In the genomic region with DNA sequence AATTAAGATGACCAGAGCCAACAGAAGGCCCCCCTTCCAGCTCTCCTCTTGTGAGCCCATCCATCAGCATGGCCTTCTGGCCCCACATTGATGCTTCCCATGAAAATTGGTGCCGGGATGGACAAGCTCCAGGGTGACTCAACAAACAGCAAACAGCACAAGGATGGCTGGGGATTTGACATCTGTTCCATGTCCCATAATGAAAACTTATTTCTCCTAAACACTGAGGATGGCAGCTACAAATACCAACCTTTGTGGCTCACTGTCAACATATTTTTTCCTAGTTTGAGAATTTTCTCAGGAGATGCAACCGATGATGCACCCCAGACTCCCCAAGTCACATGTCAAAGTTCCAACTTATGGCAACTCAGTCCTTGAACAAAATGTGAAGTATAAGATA, we compare ENCODE assay signal across 19 cellular contexts.
DNase-seq lines count a peak whose midpoint lies in the region; ATAC-seq and TF ChIP-seq lines count a peak whose summit lies in the region.
"Had no signal": no experiment of that assay in that cellular context is flagged by ENCODE, and none has a peak within 500 bp of the region (broad histone marks: within the 10 kb centered on the region; RNA-seq: fewer than 3 reads in every experiment).

No MANE protein-coding gene starts in this region.

- H3K4me3 Mint-ChIP-seq in MCF 10A (ENCODE audit: unreplicated experiment) = no peak overlapping the region
- no peak overlapping the region for H3K4me3 Mint-ChIP-seq in CD4-positive, alpha-beta T cell
- H3K4me3 Mint-ChIP-seq: dendritic cell treated with granulocyte-macrophage colony-stimulating factor and Interleukin-4, amounts not matched to agents 40 ng/mL and 50 ng/mL, for 4 days; nephron progenitor cell had no signal

- WGBS in mammary epithelial cell (ENCODE audit: low coverage, missing lambda C conversion rate) = 100% methylated on average over 2 of the region's 2 CpGs

- H3K4me2 ChIP-seq in mammary epithelial cell (ENCODE audit: insufficient read depth, low read depth, low read length) = no peak overlapping the region

- CTCF ChIA-PET in MCF 10A (lab: Yijun Ruan, JAX) = interaction anchor here (0.6 to 0.7 kb wide), 4 partner anchors 9 to 1584 kb away, joined by 3 read pairs; no protein-coding TSS in a partner anchor
- CTCF ChIA-PET in mammary epithelial cell (lab: Charles Lee; ENCODE audit: low non-redundant PET) = no interaction called here
- CTCF ChIA-PET in RWPE1 (lab: Yijun Ruan, JAX) = no interaction called here
- CTCF ChIA-PET in CD4-positive, alpha-beta T cell (lab: Charles Lee) = no interaction called here

- H4K20me1 ChIP-seq in mammary epithelial cell (ENCODE audit: insufficient read depth, low read length) = no peaks in the 10 kb centered on the region

- H3K79me2 ChIP-seq in mammary epithelial cell (ENCODE audit: insufficient read depth, low read length) = no peaks in the 10 kb centered on the region

- H3K27ac ChIP-seq in mammary epithelial cell (ENCODE audit: insufficient read depth, low read depth, low read length) = no peak overlapping the region
- peak overlapping the region; percentile 87 for H3K27ac ChIP-seq in RWPE1
- H3K27ac ChIP-seq in CD4-positive, alpha-beta T cell (ENCODE audit: low read depth, low read length) = no peak overlapping the region
- H3K27ac ChIP-seq: breast epithelium, spleen had no signal

- TF ChIP-seq CTCF in MCF 10A (IDR thresholded peaks at IDR 0.05; ENCODE audit: unreplicated experiment) = no peak
- no peak for TF ChIP-seq CTCF in mammary epithelial cell (conservative IDR thresholded peaks at IDR 0.05 in 1 of 2, IDR thresholded peaks at IDR 0.05 in 1 of 2; ENCODE audit: extremely low read depth in 1 of 2, insufficient read depth in 1 of 2, low read depth in 1 of 2, low read length in 2 of 2)
- TF ChIP-seq CTCF in RWPE1 (conservative IDR thresholded peaks at IDR 0.05; ENCODE audit: low read depth) = no peak
- no peak for TF ChIP-seq CTCF in CD4-positive, alpha-beta T cell (IDR thresholded peaks at IDR 0.05)

- BruUV-seq in MCF 10A (replicated peaks; lab: Mats Ljungman, UMichigan) (no TSS peak), mammary epithelial cell (replicated peaks; lab: Mats Ljungman, UMichigan) (no TSS peak)

- in situ Hi-C loops in mammary epithelial cell (cut with MboI; ENCODE audit: low sequenced_read_pairs in 2 of 2) = no loop called here

- peaks cover 8% of the 10 kb centered on the region for H3K36me3 Mint-ChIP-seq in MCF 10A (ENCODE audit: insufficient read depth, unreplicated experiment)
- H3K36me3 Mint-ChIP-seq in CD4-positive, alpha-beta T cell (ENCODE audit: low read depth) = no peaks in the 10 kb centered on the region

- peaks cover 48% of the 10 kb centered on the region for H3K4me1 ChIP-seq in mammary epithelial cell (ENCODE audit: insufficient read depth, low read length)
- H3K4me1 ChIP-seq: breast epithelium, spleen had no signal

- H3K9ac ChIP-seq in mammary epithelial cell (ENCODE audit: insufficient read depth, low read length) = no peak overlapping the region

- dilution Hi-C loops in mammary epithelial cell (cut with HindIII; ENCODE audit: low sequenced_read_pairs) = no loop called here

- H3K27me3 Mint-ChIP-seq in MCF 10A (ENCODE audit: insufficient read depth, unreplicated experiment) = no peaks in the 10 kb centered on the region
- H3K27me3 Mint-ChIP-seq in CD4-positive, alpha-beta T cell = peaks cover 44% of the 10 kb centered on the region

- ATAC-seq in CD4-positive, alpha-beta T cell (ENCODE audit: poor library complexity) = no peak
- ATAC-seq in GM21529 (IDR thresholded peaks at IDR 0.05; ENCODE audit: unreplicated experiment) = no peak
- ATAC-seq: GM12878, HCT116 had no signal

- H3K27me3 ChIP-seq in mammary epithelial cell (ENCODE audit: insufficient read depth, low read length) = no peaks in the 10 kb centered on the region
- peaks cover 3% of the 10 kb centered on the region for H3K27me3 ChIP-seq in CD4-positive, alpha-beta T cell (ENCODE audit: control insufficient read depth, insufficient read depth, low read length)
- H3K27me3 ChIP-seq: breast epithelium had no signal

- no peaks in the 10 kb centered on the region for H3K9me3 ChIP-seq in mammary epithelial cell (replicated peaks; ENCODE audit: insufficient read depth, low read length)
- H3K9me3 ChIP-seq in CD4-positive, alpha-beta T cell (ENCODE audit: control insufficient read depth, low read length) = no peaks in the 10 kb centered on the region
- H3K9me3 ChIP-seq: breast epithelium had no signal

- no peak overlapping the region for H2AFZ ChIP-seq in mammary epithelial cell (ENCODE audit: low read depth, low read length)

- DNase-seq in MCF 10A (ENCODE audit: unreplicated experiment) (peak; percentile 74), mammary epithelial cell (no peak), RWPE1 (ENCODE audit: low spot score) (no peak), fibroblast of peridontal ligament (ENCODE audit: extremely low read depth) (peak; percentile 82), GOT3 (lab: John Stamatoyannopoulos, UW) (no peak), T-helper 1 cell (no peak)
- DNase-seq in CD4-positive, alpha-beta T cell = no peak
- DNase-seq: activated CD4-positive, CD25-positive, alpha-beta regulatory T cell treated with anti-CD3 and anti-CD28 coated beads, Interleukin-2, amount 50 U/mL, for 72 hours; COR-L47; GDM1; NCI-H146; nephron progenitor cell; spleen; T-helper 9 cell had no signal

- H3K4me1 Mint-ChIP-seq in MCF 10A (ENCODE audit: insufficient read depth, unreplicated experiment) = peaks cover 58% of the 10 kb centered on the region
- H3K4me1 Mint-ChIP-seq in CD4-positive, alpha-beta T cell (ENCODE audit: low read depth) = no peaks in the 10 kb centered on the region

- peak overlapping the region; percentile 52 for H3K27ac Mint-ChIP-seq in MCF 10A (ENCODE audit: low read depth, unreplicated experiment)
- no peak overlapping the region for H3K27ac Mint-ChIP-seq in CD4-positive, alpha-beta T cell
- H3K27ac Mint-ChIP-seq: dendritic cell treated with granulocyte-macrophage colony-stimulating factor and Interleukin-4, amounts not matched to agents 40 ng/mL and 50 ng/mL, for 4 days; nephron progenitor cell had no signal

- no peaks in the 10 kb centered on the region for H3K36me3 ChIP-seq in mammary epithelial cell (ENCODE audit: insufficient read depth, low read length)
- H3K36me3 ChIP-seq: breast epithelium, spleen had no signal

- POLR2A ChIA-PET in MCF 10A (lab: Yijun Ruan, JAX) (interaction anchor here (1.8 to 2.4 kb wide), 2 partner anchors 11 to 12 kb away, joined by 4 to 6 read pairs; no protein-coding TSS in a partner anchor), RWPE1 (lab: Yijun Ruan, JAX; ENCODE audit: low non-redundant PET) (no interaction called here)
- POLR2A ChIA-PET in CD4-positive, alpha-beta T cell (lab: Charles Lee) = no interaction called here

- H3K4me3 ChIP-seq in mammary epithelial cell (replicated peaks in 1 of 3; ENCODE audit: insufficient read depth in 1 of 3, low read depth in 2 of 3, low read length in 3 of 3) = no peak overlapping the region
- H3K4me3 ChIP-seq: breast epithelium, GM12878, spleen had no signal

- no peaks in the 10 kb centered on the region for H3K9me3 Mint-ChIP-seq in MCF 10A (ENCODE audit: unreplicated experiment)
- H3K9me3 Mint-ChIP-seq in CD4-positive, alpha-beta T cell = peaks cover 2% of the 10 kb centered on the region

- intact Hi-C loops in MCF 10A (cut with micrococcal nuclease) = no loop called here
- intact Hi-C loops in mammary epithelial cell (cut with micrococcal nuclease) = loop anchor here (5.0 to 10.0 kb wide), 3 partner anchors 98 to 436 kb away; partner anchors contain the start of gene SRBD1
- intact Hi-C loops in CD4-positive, alpha-beta T cell (cut with DNase I, micrococcal nuclease) = no loop called here

Comparison
In these comparisons a context has a peak if more than half of its experiments do, and no peak if none do; other contexts are left out.
1. DNase-seq: peak in MCF 10A (single experiment) and fibroblast of peridontal ligament (single experiment); none in mammary epithelial cell (single experiment), RWPE1 (single experiment), CD4-positive, alpha-beta T cell (0 of 10), GOT3 (single experiment) and T-helper 1 cell (0 of 5).